13 cellular contexts compared by ENCODE assay signal in the genomic region with DNA sequence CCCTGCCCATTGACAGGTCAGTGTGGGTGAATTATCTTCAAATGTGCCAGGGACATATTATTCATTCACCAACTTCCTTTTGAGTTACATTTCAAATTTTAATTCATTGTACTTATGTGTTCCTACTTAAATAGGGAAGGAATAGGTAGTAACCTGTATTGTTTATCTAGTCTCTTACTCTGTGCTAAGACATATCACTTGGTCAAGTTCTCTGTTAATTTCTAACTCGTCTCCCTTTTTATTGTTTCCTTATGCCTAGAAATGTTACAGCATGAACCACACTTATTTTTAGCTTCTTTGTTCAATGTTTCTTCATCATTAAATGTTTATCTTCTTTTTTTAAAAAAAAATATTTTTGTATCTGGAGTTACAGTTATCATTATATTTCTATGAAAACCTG.
"Had no signal": no experiment of that assay in that cellular context is flagged by ENCODE, and none has a peak within 500 bp of the region (broad histone marks: within the 10 kb centered on the region; RNA-seq: fewer than 3 reads in every experiment).

No MANE protein-coding gene starts in this region.

- H3K4me3 Mint-ChIP-seq: activated CD8-positive, alpha-beta memory T cell treated with anti-CD3 and anti-CD28 coated beads, Interleukin-2, amount 10 ng/mL, durations not matched to agents 7 days and 5 days had no signal

- H3K27ac ChIP-seq: tibial artery, uterus had no signal

- H3K27ac Mint-ChIP-seq: progenitor cell of endocrine pancreas had no signal

- H3K4me1 ChIP-seq: uterus had no signal

- H3K27me3 ChIP-seq: cardiac muscle cell, tibial artery, uterus had no signal

- DNase-seq: activated CD4-positive, CD25-positive, alpha-beta regulatory T cell; activated CD8-positive, alpha-beta memory T cell treated with anti-CD3 and anti-CD28 coated beads, Interleukin-2, amount 10 ng/mL, durations not matched to agents 7 days and 5 days; activated T-cell treated with anti-CD3 and anti-CD28 coated beads, Interleukin-2, amount 50 U/mL, for 1 hour; islet precursor cell; left ventricle myocardium superior; right cardiac atrium; stimulated activated CD4-positive, alpha-beta T cell treated with anti-CD3 and anti-CD28 coated beads, Interleukin-4, amount 100 ng/mL, for 24 hours; stimulated activated naive CD4-positive, alpha-beta T cell; tibial artery; uterus had no signal

- ATAC-seq: activated CD8-positive, alpha-beta memory T cell treated with anti-CD3 and anti-CD28 coated beads, Interleukin-2, amount 10 ng/mL, durations not matched to agents 7 days and 5 days; left ventricle myocardium superior; right cardiac atrium had no signal

- H3K4me3 ChIP-seq: cardiac muscle cell, skin epidermis, tibial artery, uterus had no signal

- H3K27me3 Mint-ChIP-seq: activated CD8-positive, alpha-beta memory T cell treated with anti-CD3 and anti-CD28 coated beads, Interleukin-2, amount 10 ng/mL, durations not matched to agents 7 days and 5 days; progenitor cell of endocrine pancreas had no signal

- H3K36me3 ChIP-seq: uterus had no signal

- H3K9me3 ChIP-seq: tibial artery, uterus had no signal
